ENCODE assay signal across 1 cellular context in the genomic region with DNA sequence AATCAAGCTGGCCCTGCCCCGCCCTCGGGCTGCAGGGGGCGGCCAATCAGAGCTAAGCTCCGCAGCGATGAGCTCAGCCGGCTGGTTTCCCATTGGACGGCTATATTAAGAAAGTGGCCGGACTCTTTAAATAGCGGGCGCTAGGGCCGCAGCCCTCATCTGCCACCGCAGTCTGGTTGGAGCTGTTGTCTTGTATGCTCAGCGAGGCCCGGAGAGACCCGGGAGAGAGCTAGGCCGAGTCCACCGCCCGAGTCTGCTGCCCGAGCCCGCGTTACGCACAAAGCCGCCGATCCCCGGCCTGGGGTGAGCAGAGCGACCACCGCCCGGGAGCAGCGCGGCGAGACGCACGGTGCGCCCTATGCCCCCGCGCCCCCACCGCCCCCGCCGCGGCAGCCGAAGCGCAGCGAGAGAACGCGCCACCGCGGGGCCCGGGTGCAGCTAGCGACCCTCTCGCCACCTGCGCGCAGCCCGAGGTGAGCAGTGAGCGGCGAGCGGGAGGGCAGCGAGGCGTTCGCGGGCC.
TF ChIP-seq lines count a peak whose summit lies in the region.

A gene (plus strand): TSS at position 158 of the 520 bp plus-strand sequence. CDS start 392 bp downstream, outside the sequence.

TF ChIP-seq in HepG2, 621 proteins besides CTCF, POLR2A, EP300 and RAD21 (continued from another document and continues in another):
- TF ChIP-seq, protein P1, sequence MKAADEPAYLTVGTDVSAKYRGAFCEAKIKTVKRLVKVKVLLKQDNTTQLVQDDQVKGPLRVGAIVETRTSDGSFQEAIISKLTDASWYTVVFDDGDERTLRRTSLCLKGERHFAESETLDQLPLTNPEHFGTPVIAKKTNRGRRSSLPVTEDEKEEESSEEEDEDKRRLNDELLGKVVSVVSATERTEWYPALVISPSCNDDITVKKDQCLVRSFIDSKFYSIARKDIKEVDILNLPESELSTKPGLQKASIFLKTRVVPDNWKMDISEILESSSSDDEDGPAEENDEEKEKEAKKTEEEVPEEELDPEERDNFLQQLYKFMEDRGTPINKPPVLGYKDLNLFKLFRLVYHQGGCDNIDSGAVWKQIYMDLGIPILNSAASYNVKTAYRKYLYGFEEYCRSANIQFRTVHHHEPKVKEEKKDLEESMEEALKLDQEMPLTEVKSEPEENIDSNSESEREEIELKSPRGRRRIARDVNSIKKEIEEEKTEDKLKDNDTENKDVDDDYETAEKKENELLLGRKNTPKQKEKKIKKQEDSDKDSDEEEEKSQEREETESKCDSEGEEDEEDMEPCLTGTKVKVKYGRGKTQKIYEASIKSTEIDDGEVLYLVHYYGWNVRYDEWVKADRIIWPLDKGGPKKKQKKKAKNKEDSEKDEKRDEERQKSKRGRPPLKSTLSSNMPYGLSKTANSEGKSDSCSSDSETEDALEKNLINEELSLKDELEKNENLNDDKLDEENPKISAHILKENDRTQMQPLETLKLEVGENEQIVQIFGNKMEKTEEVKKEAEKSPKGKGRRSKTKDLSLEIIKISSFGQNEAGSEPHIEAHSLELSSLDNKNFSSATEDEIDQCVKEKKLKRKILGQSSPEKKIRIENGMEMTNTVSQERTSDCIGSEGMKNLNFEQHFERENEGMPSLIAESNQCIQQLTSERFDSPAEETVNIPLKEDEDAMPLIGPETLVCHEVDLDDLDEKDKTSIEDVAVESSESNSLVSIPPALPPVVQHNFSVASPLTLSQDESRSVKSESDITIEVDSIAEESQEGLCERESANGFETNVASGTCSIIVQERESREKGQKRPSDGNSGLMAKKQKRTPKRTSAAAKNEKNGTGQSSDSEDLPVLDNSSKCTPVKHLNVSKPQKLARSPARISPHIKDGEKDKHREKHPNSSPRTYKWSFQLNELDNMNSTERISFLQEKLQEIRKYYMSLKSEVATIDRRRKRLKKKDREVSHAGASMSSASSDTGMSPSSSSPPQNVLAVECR (CRISPR knock-in tag; IDR thresholded peaks at IDR 0.05; ENCODE audit: borderline replicate concordance) = peak; percentile 50; the same call in 1 of the 2 replicates
- peak; percentile 85 for TF ChIP-seq SP4 (CRISPR knock-in tag; IDR thresholded peaks at IDR 0.05)
- peak; percentile 96 for TF ChIP-seq ZNF563 (CRISPR knock-in tag; IDR thresholded peaks at IDR 0.05)
- TF ChIP-seq, protein P2, sequence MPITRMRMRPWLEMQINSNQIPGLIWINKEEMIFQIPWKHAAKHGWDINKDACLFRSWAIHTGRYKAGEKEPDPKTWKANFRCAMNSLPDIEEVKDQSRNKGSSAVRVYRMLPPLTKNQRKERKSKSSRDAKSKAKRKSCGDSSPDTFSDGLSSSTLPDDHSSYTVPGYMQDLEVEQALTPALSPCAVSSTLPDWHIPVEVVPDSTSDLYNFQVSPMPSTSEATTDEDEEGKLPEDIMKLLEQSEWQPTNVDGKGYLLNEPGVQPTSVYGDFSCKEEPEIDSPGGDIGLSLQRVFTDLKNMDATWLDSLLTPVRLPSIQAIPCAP (CRISPR knock-in tag; IDR thresholded peaks at IDR 0.05; ENCODE audit: low read depth) = no peak
- TF ChIP-seq HDAC1 (CRISPR knock-in tag; IDR thresholded peaks at IDR 0.05) = 0 out of 2 replicates have a peak, but pooled peaks have one; percentile 38
- TF ChIP-seq, protein P3, sequence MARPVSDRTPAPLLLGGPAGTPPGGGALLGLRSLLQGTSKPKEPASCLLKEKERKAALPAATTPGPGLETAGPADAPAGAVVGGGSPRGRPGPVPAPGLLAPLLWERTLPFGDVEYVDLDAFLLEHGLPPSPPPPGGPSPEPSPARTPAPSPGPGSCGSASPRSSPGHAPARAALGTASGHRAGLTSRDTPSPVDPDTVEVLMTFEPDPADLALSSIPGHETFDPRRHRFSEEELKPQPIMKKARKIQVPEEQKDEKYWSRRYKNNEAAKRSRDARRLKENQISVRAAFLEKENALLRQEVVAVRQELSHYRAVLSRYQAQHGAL (CRISPR knock-in tag; IDR thresholded peaks at IDR 0.05; ENCODE audit: not compliant biosample characterization) = peak; percentile 96
- peak; percentile 93 for TF ChIP-seq ZNF124 (CRISPR knock-in tag; IDR thresholded peaks at IDR 0.05)
- TF ChIP-seq, protein P4, sequence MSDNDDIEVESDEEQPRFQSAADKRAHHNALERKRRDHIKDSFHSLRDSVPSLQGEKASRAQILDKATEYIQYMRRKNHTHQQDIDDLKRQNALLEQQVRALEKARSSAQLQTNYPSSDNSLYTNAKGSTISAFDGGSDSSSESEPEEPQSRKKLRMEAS (IDR thresholded peaks at IDR 0.05) = peak; percentile 9; the same call in 1 of the 2 replicates
- TF ChIP-seq ZNF672 (CRISPR knock-in tag; IDR thresholded peaks at IDR 0.05) = no peak
- TF ChIP-seq SAFB2 (CRISPR knock-in tag; IDR thresholded peaks at IDR 0.05; ENCODE audit: borderline replicate concordance, low read depth) = peak; percentile 97
- TF ChIP-seq MIER3 (CRISPR knock-in tag; IDR thresholded peaks at IDR 0.05; ENCODE audit: borderline replicate concordance) = peak; percentile 80; the same call in 1 of the 2 replicates
- TF ChIP-seq, protein P5, sequence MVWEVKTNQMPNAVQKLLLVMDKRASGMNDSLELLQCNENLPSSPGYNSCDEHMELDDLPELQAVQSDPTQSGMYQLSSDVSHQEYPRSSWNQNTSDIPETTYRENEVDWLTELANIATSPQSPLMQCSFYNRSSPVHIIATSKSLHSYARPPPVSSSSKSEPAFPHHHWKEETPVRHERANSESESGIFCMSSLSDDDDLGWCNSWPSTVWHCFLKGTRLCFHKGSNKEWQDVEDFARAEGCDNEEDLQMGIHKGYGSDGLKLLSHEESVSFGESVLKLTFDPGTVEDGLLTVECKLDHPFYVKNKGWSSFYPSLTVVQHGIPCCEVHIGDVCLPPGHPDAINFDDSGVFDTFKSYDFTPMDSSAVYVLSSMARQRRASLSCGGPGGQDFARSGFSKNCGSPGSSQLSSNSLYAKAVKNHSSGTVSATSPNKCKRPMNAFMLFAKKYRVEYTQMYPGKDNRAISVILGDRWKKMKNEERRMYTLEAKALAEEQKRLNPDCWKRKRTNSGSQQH (CRISPR knock-in tag; IDR thresholded peaks at IDR 0.05; ENCODE audit: low read depth) = no peak; the same call in 1 of the 2 replicates
- peak; percentile 89 for TF ChIP-seq REPIN1 (CRISPR knock-in tag; IDR thresholded peaks at IDR 0.05; ENCODE audit: borderline replicate concordance, low read depth)
- TF ChIP-seq ADNP (CRISPR knock-in tag; IDR thresholded peaks at IDR 0.05) = no peak
- peak; percentile 92 for TF ChIP-seq ZNF781 (CRISPR knock-in tag; IDR thresholded peaks at IDR 0.05; ENCODE audit: borderline replicate concordance, not compliant biosample characterization)
- peak; percentile 71; the same call in 1 of the 2 replicates for TF ChIP-seq ZSCAN29 (CRISPR knock-in tag; conservative IDR thresholded peaks at IDR 0.05)
- no peak for TF ChIP-seq ARHGAP35 (CRISPR knock-in tag; IDR thresholded peaks at IDR 0.05; ENCODE audit: borderline replicate concordance)
- TF ChIP-seq SP2 (CRISPR knock-in tag; IDR thresholded peaks at IDR 0.05) = peak; percentile 65
- TF ChIP-seq ATRX (CRISPR knock-in tag; IDR thresholded peaks at IDR 0.05; ENCODE audit: borderline replicate concordance) = no peak
- TF ChIP-seq HNF4A (CRISPR knock-in tag; IDR thresholded peaks at IDR 0.05) = no peak
- TF ChIP-seq ESRRA (CRISPR knock-in tag; IDR thresholded peaks at IDR 0.05; ENCODE audit: low read depth) = 0 out of 2 replicates have a peak, but pooled peaks have one; percentile 58
- TF ChIP-seq MEIS1 (CRISPR knock-in tag; IDR thresholded peaks at IDR 0.05; ENCODE audit: borderline replicate concordance) = peak; percentile 99
- TF ChIP-seq ZNF614 (CRISPR knock-in tag; IDR thresholded peaks at IDR 0.05; ENCODE audit: borderline replicate concordance) = no peak; the same call in 1 of the 2 replicates
- peak; percentile 96; the same call in 1 of the 2 replicates for TF ChIP-seq ZFP36L1 (CRISPR knock-in tag; IDR thresholded peaks at IDR 0.05)
- TF ChIP-seq SNRNP70 (IDR thresholded peaks at IDR 0.05; ENCODE audit: low read depth, low read length) = no peak
- 0 out of 2 replicates have a peak, but pooled peaks have one; percentile 19 for TF ChIP-seq JUND (CRISPR knock-in tag; IDR thresholded peaks at IDR 0.05)
- TF ChIP-seq CBX2 (IDR thresholded peaks at IDR 0.05; ENCODE audit: low read depth, low read length) = no peak
- TF ChIP-seq CBX2 (CRISPR knock-in tag; IDR thresholded peaks at IDR 0.05; ENCODE audit: low read depth) = 0 out of 2 replicates have a peak, but pooled peaks have one; percentile 91
- TF ChIP-seq ZNF292 (CRISPR knock-in tag; IDR thresholded peaks at IDR 0.05; ENCODE audit: borderline replicate concordance, low read depth) = 0 out of 2 replicates have a peak, but pooled peaks have one; percentile 26
- TF ChIP-seq ATM (IDR thresholded peaks at IDR 0.05; ENCODE audit: borderline replicate concordance) = no peak
- no peak for TF ChIP-seq ZFP41 (CRISPR knock-in tag; IDR thresholded peaks at IDR 0.05; ENCODE audit: borderline replicate concordance)
- peak; percentile 98 for TF ChIP-seq BRCA1 (CRISPR knock-in tag; IDR thresholded peaks at IDR 0.05)
- no peak for TF ChIP-seq SSRP1 (CRISPR knock-in tag; IDR thresholded peaks at IDR 0.05)
- TF ChIP-seq KAT8 (CRISPR knock-in tag; IDR thresholded peaks at IDR 0.05) = peak; percentile 91
- TF ChIP-seq, protein P6, sequence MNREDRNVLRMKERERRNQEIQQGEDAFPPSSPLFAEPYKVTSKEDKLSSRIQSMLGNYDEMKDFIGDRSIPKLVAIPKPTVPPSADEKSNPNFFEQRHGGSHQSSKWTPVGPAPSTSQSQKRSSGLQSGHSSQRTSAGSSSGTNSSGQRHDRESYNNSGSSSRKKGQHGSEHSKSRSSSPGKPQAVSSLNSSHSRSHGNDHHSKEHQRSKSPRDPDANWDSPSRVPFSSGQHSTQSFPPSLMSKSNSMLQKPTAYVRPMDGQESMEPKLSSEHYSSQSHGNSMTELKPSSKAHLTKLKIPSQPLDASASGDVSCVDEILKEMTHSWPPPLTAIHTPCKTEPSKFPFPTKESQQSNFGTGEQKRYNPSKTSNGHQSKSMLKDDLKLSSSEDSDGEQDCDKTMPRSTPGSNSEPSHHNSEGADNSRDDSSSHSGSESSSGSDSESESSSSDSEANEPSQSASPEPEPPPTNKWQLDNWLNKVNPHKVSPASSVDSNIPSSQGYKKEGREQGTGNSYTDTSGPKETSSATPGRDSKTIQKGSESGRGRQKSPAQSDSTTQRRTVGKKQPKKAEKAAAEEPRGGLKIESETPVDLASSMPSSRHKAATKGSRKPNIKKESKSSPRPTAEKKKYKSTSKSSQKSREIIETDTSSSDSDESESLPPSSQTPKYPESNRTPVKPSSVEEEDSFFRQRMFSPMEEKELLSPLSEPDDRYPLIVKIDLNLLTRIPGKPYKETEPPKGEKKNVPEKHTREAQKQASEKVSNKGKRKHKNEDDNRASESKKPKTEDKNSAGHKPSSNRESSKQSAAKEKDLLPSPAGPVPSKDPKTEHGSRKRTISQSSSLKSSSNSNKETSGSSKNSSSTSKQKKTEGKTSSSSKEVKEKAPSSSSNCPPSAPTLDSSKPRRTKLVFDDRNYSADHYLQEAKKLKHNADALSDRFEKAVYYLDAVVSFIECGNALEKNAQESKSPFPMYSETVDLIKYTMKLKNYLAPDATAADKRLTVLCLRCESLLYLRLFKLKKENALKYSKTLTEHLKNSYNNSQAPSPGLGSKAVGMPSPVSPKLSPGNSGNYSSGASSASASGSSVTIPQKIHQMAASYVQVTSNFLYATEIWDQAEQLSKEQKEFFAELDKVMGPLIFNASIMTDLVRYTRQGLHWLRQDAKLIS (CRISPR knock-in tag; IDR thresholded peaks at IDR 0.05) = peak; percentile 99
- TF ChIP-seq, protein P7, sequence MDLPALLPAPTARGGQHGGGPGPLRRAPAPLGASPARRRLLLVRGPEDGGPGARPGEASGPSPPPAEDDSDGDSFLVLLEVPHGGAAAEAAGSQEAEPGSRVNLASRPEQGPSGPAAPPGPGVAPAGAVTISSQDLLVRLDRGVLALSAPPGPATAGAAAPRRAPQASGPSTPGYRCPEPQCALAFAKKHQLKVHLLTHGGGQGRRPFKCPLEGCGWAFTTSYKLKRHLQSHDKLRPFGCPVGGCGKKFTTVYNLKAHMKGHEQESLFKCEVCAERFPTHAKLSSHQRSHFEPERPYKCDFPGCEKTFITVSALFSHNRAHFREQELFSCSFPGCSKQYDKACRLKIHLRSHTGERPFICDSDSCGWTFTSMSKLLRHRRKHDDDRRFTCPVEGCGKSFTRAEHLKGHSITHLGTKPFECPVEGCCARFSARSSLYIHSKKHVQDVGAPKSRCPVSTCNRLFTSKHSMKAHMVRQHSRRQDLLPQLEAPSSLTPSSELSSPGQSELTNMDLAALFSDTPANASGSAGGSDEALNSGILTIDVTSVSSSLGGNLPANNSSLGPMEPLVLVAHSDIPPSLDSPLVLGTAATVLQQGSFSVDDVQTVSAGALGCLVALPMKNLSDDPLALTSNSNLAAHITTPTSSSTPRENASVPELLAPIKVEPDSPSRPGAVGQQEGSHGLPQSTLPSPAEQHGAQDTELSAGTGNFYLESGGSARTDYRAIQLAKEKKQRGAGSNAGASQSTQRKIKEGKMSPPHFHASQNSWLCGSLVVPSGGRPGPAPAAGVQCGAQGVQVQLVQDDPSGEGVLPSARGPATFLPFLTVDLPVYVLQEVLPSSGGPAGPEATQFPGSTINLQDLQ (CRISPR knock-in tag; IDR thresholded peaks at IDR 0.05) = peak; percentile 79
- TF ChIP-seq, protein P8, sequence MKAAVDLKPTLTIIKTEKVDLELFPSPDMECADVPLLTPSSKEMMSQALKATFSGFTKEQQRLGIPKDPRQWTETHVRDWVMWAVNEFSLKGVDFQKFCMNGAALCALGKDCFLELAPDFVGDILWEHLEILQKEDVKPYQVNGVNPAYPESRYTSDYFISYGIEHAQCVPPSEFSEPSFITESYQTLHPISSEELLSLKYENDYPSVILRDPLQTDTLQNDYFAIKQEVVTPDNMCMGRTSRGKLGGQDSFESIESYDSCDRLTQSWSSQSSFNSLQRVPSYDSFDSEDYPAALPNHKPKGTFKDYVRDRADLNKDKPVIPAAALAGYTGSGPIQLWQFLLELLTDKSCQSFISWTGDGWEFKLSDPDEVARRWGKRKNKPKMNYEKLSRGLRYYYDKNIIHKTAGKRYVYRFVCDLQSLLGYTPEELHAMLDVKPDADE (CRISPR knock-in tag; IDR thresholded peaks at IDR 0.05) = no peak; the same call in 1 of the 2 replicates
- TF ChIP-seq, protein P9, sequence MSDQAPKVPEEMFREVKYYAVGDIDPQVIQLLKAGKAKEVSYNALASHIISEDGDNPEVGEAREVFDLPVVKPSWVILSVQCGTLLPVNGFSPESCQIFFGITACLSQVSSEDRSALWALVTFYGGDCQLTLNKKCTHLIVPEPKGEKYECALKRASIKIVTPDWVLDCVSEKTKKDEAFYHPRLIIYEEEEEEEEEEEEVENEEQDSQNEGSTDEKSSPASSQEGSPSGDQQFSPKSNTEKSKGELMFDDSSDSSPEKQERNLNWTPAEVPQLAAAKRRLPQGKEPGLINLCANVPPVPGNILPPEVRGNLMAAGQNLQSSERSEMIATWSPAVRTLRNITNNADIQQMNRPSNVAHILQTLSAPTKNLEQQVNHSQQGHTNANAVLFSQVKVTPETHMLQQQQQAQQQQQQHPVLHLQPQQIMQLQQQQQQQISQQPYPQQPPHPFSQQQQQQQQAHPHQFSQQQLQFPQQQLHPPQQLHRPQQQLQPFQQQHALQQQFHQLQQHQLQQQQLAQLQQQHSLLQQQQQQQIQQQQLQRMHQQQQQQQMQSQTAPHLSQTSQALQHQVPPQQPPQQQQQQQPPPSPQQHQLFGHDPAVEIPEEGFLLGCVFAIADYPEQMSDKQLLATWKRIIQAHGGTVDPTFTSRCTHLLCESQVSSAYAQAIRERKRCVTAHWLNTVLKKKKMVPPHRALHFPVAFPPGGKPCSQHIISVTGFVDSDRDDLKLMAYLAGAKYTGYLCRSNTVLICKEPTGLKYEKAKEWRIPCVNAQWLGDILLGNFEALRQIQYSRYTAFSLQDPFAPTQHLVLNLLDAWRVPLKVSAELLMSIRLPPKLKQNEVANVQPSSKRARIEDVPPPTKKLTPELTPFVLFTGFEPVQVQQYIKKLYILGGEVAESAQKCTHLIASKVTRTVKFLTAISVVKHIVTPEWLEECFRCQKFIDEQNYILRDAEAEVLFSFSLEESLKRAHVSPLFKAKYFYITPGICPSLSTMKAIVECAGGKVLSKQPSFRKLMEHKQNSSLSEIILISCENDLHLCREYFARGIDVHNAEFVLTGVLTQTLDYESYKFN (CRISPR knock-in tag; conservative IDR thresholded peaks at IDR 0.05) = 0 out of 2 replicates have a peak, but pooled peaks have one; percentile 15
- no peak for TF ChIP-seq ZNF615 (CRISPR knock-in tag; IDR thresholded peaks at IDR 0.05; ENCODE audit: borderline replicate concordance)
